Comparison of ENCODE assay signal across 1 cellular context in the genomic region with DNA sequence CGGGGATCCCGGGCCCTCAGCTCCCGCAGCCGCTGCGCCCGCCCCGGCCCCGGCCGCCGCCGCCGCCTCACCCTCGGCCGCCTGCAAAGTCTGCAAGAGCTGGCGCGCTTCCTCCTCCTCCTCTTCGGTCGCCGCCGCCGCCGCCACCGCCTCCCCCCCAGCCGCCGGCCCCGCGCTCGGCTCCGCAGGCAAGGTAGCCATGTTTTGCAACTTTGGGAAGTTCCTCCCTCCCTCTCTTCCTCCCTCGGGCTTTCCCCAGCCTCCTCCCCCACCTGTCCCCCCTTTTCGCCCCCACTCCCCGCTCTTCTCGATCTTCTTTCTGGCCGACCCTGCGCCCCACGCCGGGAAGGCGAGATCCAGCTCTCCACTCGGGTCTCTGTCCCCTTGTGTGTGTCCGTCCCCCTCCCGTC.
TF ChIP-seq lines count a peak whose summit lies in the region.

No MANE protein-coding gene starts in this region.

TF ChIP-seq in GM23338, 12 proteins besides CTCF, POLR2A, EP300 and RAD21 (continued from another document):
- TF ChIP-seq, protein P1, sequence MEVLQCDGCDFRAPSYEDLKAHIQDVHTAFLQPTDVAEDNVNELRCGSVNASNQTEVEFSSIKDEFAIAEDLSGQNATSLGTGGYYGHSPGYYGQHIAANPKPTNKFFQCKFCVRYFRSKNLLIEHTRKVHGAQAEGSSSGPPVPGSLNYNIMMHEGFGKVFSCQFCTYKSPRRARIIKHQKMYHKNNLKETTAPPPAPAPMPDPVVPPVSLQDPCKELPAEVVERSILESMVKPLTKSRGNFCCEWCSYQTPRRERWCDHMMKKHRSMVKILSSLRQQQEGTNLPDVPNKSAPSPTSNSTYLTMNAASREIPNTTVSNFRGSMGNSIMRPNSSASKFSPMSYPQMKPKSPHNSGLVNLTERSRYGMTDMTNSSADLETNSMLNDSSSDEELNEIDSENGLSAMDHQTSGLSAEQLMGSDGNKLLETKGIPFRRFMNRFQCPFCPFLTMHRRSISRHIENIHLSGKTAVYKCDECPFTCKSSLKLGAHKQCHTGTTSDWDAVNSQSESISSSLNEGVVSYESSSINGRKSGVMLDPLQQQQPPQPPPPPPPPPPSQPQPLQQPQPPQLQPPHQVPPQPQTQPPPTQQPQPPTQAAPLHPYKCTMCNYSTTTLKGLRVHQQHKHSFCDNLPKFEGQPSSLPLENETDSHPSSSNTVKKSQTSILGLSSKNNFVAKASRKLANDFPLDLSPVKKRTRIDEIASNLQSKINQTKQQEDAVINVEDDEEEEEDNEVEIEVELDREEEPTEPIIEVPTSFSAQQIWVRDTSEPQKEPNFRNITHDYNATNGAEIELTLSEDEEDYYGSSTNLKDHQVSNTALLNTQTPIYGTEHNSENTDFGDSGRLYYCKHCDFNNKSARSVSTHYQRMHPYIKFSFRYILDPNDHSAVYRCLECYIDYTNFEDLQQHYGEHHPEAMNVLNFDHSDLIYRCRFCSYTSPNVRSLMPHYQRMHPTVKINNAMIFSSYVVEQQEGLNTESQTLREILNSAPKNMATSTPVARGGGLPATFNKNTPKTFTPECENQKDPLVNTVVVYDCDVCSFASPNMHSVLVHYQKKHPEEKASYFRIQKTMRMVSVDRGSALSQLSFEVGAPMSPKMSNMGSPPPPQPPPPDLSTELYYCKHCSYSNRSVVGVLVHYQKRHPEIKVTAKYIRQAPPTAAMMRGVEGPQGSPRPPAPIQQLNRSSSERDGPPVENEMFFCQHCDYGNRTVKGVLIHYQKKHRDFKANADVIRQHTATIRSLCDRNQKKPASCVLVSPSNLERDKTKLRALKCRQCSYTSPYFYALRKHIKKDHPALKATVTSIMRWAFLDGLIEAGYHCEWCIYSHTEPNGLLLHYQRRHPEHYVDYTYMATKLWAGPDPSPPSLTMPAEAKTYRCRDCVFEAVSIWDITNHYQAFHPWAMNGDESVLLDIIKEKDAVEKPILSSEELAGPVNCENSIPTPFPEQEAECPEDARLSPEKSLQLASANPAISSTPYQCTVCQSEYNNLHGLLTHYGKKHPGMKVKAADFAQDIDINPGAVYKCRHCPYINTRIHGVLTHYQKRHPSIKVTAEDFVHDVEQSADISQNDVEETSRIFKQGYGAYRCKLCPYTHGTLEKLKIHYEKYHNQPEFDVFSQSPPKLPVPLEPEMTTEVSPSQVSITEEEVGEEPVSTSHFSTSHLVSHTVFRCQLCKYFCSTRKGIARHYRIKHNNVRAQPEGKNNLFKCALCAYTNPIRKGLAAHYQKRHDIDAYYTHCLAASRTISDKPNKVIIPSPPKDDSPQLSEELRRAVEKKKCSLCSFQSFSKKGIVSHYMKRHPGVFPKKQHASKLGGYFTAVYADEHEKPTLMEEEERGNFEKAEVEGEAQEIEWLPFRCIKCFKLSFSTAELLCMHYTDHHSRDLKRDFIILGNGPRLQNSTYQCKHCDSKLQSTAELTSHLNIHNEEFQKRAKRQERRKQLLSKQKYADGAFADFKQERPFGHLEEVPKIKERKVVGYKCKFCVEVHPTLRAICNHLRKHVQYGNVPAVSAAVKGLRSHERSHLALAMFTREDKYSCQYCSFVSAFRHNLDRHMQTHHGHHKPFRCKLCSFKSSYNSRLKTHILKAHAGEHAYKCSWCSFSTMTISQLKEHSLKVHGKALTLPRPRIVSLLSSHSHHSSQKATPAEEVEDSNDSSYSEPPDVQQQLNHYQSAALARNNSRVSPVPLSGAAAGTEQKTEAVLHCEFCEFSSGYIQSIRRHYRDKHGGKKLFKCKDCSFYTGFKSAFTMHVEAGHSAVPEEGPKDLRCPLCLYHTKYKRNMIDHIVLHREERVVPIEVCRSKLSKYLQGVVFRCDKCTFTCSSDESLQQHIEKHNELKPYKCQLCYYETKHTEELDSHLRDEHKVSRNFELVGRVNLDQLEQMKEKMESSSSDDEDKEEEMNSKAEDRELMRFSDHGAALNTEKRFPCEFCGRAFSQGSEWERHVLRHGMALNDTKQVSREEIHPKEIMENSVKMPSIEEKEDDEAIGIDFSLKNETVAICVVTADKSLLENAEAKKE (CRISPR knock-in tag; IDR thresholded peaks at IDR 0.05): no peak
- TF ChIP-seq JUNB (IDR thresholded peaks at IDR 0.05; ENCODE audit: unreplicated experiment): no peak
- TF ChIP-seq ZNF114 (CRISPR knock-in tag; IDR thresholded peaks at IDR 0.05): no peak
- no peak for TF ChIP-seq POLR2AphosphoS5 (IDR thresholded peaks at IDR 0.05; ENCODE audit: low read depth)
- TF ChIP-seq STAT1 (IDR thresholded peaks at IDR 0.05; ENCODE audit: unreplicated experiment): no peak
- no peak for TF ChIP-seq EZH2 (IDR thresholded peaks at IDR 0.05; ENCODE audit: low read depth, unreplicated experiment)
